25 cellular contexts compared by ENCODE assay signal in genomic region chr6:75551367-75551952, GRCh38. TPM values are rescaled to one million over a fixed set of nuclear protein-coding genes. Genes with fewer than 3 reads are reported as not detected.
A peak's percentile ranks its signal among the peaks of the same experiment; 100 is the strongest.
DNase-seq lines count a peak whose midpoint lies in the region; ATAC-seq, FAIRE-seq and TF ChIP-seq lines count a peak whose summit lies in the region.
"Had no signal": no experiment of that assay in that cellular context is flagged by ENCODE, and none has a peak within 500 bp of the region (broad histone marks: within the 10 kb centered on the region; RNA-seq: fewer than 3 reads in every experiment).

No MANE protein-coding gene starts in this region.

- no peak overlapping the region for H3K56ac ChIP-seq in H1 (replicated peaks; ENCODE audit: insufficient read length, low read depth, low read length)

- CTCF ChIA-PET in H1 (lab: Charles Lee; ENCODE audit: partially characterized antibody): interaction anchor here (1.7 kb wide), 2 partner anchors 12 to 254 kb away, joined by 3 to 4 read pairs; no protein-coding TSS in a partner anchor

- H3K9ac ChIP-seq in H1 (replicated peaks in 1 of 4; ENCODE audit: extremely low read depth in 1 of 4, low read depth in 3 of 4, low read length in 3 of 4): no peak overlapping the region

- H4K5ac ChIP-seq in H1 (ENCODE audit: insufficient read length, low read depth, low read length): no peak overlapping the region

- H3K79me2 ChIP-seq in H1 (ENCODE audit: control insufficient read depth in 1 of 2, insufficient read depth in 2 of 2, low read length in 2 of 2): no peaks in the 10 kb centered on the region

- no peak overlapping the region for H2BK12ac ChIP-seq in H1 (ENCODE audit: low read depth, low read length)

- no peak overlapping the region for H3K18ac ChIP-seq in H1 (ENCODE audit: extremely low read depth, low read length)

- POLR2A ChIA-PET in H1 (lab: Charles Lee; ENCODE audit: partially characterized antibody): interaction anchor here (0.5 to 1.7 kb wide), 2 partner anchors 9 to 51 kb away, joined by 3 to 5 read pairs; no protein-coding TSS in a partner anchor

- peak; percentile 61 for ATAC-seq in GM18511 (IDR thresholded peaks at IDR 0.05; ENCODE audit: unreplicated experiment)
- ATAC-seq in HG03432 (IDR thresholded peaks at IDR 0.05; ENCODE audit: unreplicated experiment): peak; percentile 51
- no peak for ATAC-seq in GM21737 (IDR thresholded peaks at IDR 0.05; ENCODE audit: unreplicated experiment)
- ATAC-seq: activated CD8-positive, alpha-beta T cell treated with anti-CD3 and anti-CD28 coated beads, Interleukin-2, amount 10 ng/mL, durations not matched to agents 7 days and 5 days; heart left ventricle had no signal

- no peak overlapping the region for H2BK15ac ChIP-seq in H1 (ENCODE audit: low read length)

- no peak overlapping the region for H2AFZ ChIP-seq in H1 (ENCODE audit: low read length)

- no peak overlapping the region for H2BK20ac ChIP-seq in H1 (ENCODE audit: low read length)

- no peak for TF ChIP-seq POLR2A in H1 (IDR thresholded peaks at IDR 0.05; ENCODE audit: control extremely low read depth in 1 of 2, low read depth in 2 of 2, low read length in 2 of 2)

- no peak for TF ChIP-seq EP300 in H1 (IDR thresholded peaks at IDR 0.05; ENCODE audit: borderline replicate concordance in 1 of 2, low read depth in 2 of 2, low read length in 2 of 2)

- TF ChIP-seq CTCF in GM20000 (IDR thresholded peaks at IDR 0.05; ENCODE audit: extremely low read depth, missing control alignments) (no peak), H1 (IDR thresholded peaks at IDR 0.05; ENCODE audit: control extremely low read depth in 1 of 3, insufficient read depth in 1 of 3, low read depth in 1 of 3, low read length in 3 of 3) (no peak)

- no peak overlapping the region for H3K14ac ChIP-seq in H1 (ENCODE audit: insufficient read length)

- no peaks in the 10 kb centered on the region for H3K79me1 ChIP-seq in H1 (ENCODE audit: low read depth, low read length)

- no peaks in the 10 kb centered on the region for H3K36me3 ChIP-seq in H1 (ENCODE audit: control insufficient read depth in 2 of 4, insufficient read depth in 4 of 4, low read length in 3 of 4)
- H3K36me3 ChIP-seq: heart left ventricle, SJSA1 had no signal

- no peak overlapping the region for H4K8ac ChIP-seq in H1 (ENCODE audit: extremely low read depth, insufficient read depth, low read length)

- no peak overlapping the region for H3K4ac ChIP-seq in H1 (replicated peaks; ENCODE audit: insufficient read length, low read depth, low read length)

- DNase-seq in GM20000 (ENCODE audit: low spot score): peak; percentile 11
- DNase-seq in H1 (ENCODE audit: low read depth in 1 of 2, low spot score in 2 of 2): no peak
- DNase-seq in COLO829 (ENCODE audit: low spot score): no peak
- DNase-seq in NCI-H526 treated with DMSO at 0.1 percent for 48 hours (lab: John Stamatoyannopoulos, UW): no peak
- DNase-seq in middle frontal gyrus (ENCODE audit: extremely low spot score, low spot score): no peak
- DNase-seq: activated CD4-positive, CD25-positive, alpha-beta regulatory T cell treated with anti-CD3 and anti-CD28 coated beads, Interleukin-2, amount 50 U/mL, for 72 hours; activated CD8-positive, alpha-beta T cell treated with anti-CD3 and anti-CD28 coated beads, Interleukin-2, amount 10 ng/mL, durations not matched to agents 7 days and 5 days; activated T-cell treated with anti-CD3 and anti-CD28 coated beads, Interleukin-2, amount 50 U/mL, for 24 hours; effector CD8-positive, alpha-beta T cell; EL; foreskin fibroblast; heart left ventricle; Kasumi-1; kidney glomerular epithelial cell; NCI-H1048; NCI-H187; NCI-H69; trophoblast cell had no signal

- H4K20me1 ChIP-seq in H1 (replicated peaks in 1 of 2; ENCODE audit: control insufficient read depth in 1 of 2, insufficient read depth in 2 of 2, low read length in 2 of 2): no peaks in the 10 kb centered on the region

- peak; percentile 48 for FAIRE-seq in H1 (lab: Jason Lieb, UNC)
- FAIRE-seq: D721Med had no signal

- no peaks in the 10 kb centered on the region for H3K27me3 ChIP-seq in H1 (replicated peaks in 1 of 4; ENCODE audit: control insufficient read depth in 3 of 4, extremely low read depth in 1 of 4, insufficient read depth in 3 of 4, low read length in 3 of 4)
- H3K27me3 ChIP-seq: heart left ventricle, SJSA1 had no signal

- TF ChIP-seq RAD21 in H1 (IDR thresholded peaks at IDR 0.05 in 1 of 2, conservative IDR thresholded peaks at IDR 0.05 in 1 of 2; ENCODE audit: low read depth in 2 of 2, low read length in 2 of 2): no peak

- no peaks in the 10 kb centered on the region for H3K23me2 ChIP-seq in H1 (ENCODE audit: low read depth, low read length)

- H4K91ac ChIP-seq in H1 (replicated peaks; ENCODE audit: insufficient read length, low read length): no peak overlapping the region

- H2BK120ac ChIP-seq in H1 (replicated peaks; ENCODE audit: low read depth, low read length): no peak overlapping the region

- peaks cover 0 to 3% (median 0%) of the 10 kb centered on the region in 4 experiments; a peak in 1 of 7 replicates for H3K4me1 ChIP-seq in H1 (replicated peaks in 1 of 4; ENCODE audit: control insufficient read depth in 3 of 4, insufficient read depth in 4 of 4, low read length in 3 of 4)
- H3K4me1 ChIP-seq: heart left ventricle had no signal

- WGBS in H1 (ENCODE audit: extremely low coverage in 1 of 2, insufficient coverage in 1 of 2, insufficient read length in 1 of 2, insufficient replicate concordance in 2 of 2, low coverage in 1 of 2, low lambda C conversion rate in 2 of 2, missing lambda C conversion rate in 1 of 2), 2 experiments: 89% methylated on average over 2 of the region's 2 CpGs; no CpG with 5 or more reads in 1 of the 2 experiments

- H3K23ac ChIP-seq in H1 (ENCODE audit: insufficient read length): no peak overlapping the region

- no peak overlapping the region for H3K4me2 ChIP-seq in H1 (ENCODE audit: insufficient read depth in 1 of 2, low read depth in 2 of 2, low read length in 2 of 2)

- no peak overlapping the region for H2BK5ac ChIP-seq in H1 (ENCODE audit: low read depth, low read length)

- H2AK5ac ChIP-seq in H1 (ENCODE audit: low read depth, low read length): no peak overlapping the region

- H3K9me3 ChIP-seq in H1 (ENCODE audit: insufficient read depth in 2 of 2, low read depth in 1 of 2, low read length in 1 of 2): no peaks in the 10 kb centered on the region
- H3K9me3 ChIP-seq: heart left ventricle, SJSA1 had no signal

- no peak overlapping the region for H3K27ac ChIP-seq in H1 (ENCODE audit: low read depth, low read length)
- H3K27ac ChIP-seq: heart left ventricle, SJSA1 had no signal

- no peak overlapping the region for H3K4me3 ChIP-seq in H1 (ENCODE audit: extremely low read depth in 1 of 4, insufficient read depth in 2 of 4, low read depth in 3 of 4, low read length in 4 of 4)
- H3K4me3 ChIP-seq: heart left ventricle, SJSA1 had no signal

TF ChIP-seq in H1, 55 proteins besides CTCF, POLR2A, EP300 and RAD21:
- no peak for TF ChIP-seq BCL11A (IDR thresholded peaks at IDR 0.05; ENCODE audit: low read depth in 2 of 2, low read length in 2 of 2)
- no peak for TF ChIP-seq KDM5A (IDR thresholded peaks at IDR 0.05; ENCODE audit: low read length)
- no peak for TF ChIP-seq ATF2 (IDR thresholded peaks at IDR 0.05; ENCODE audit: low read length)
- no peak for TF ChIP-seq TAF1 (IDR thresholded peaks at IDR 0.05; ENCODE audit: low read depth, low read length)
- no peak for TF ChIP-seq JUND (IDR thresholded peaks at IDR 0.05; ENCODE audit: low read length)
- no peak for TF ChIP-seq ASH2L (IDR thresholded peaks at IDR 0.05; ENCODE audit: low read length)
- TF ChIP-seq HDAC6 (IDR thresholded peaks at IDR 0.05; ENCODE audit: low read depth, low read length): no peak

RNA-seq across cellular contexts. Expression of gene SENP6, which starts 50.2 kb away (rescaled TPM):
- 94.7 and 103 TPM in 2 replicates for total RNA-seq in H1 (2021; fragmentation: NEBNext Ultra II Directional; extraction: Animal tissue kit (Norgen Biotek cat#: 25700))
- polyA plus RNA-seq in H1 (2011; rRNA removed): 10.8 and 13.8 TPM in 2 replicates
- 29.0 TPM for polyA plus RNA-seq in H1 (2011; cell fraction: cytosol; rRNA removed)
- polyA plus RNA-seq in H1 (2011; cell fraction: nucleus; rRNA removed): 22.2 TPM
- 27.1 to 55.9 TPM (median 32.5 TPM) in 4 replicates for polyA plus RNA-seq in H1 (2012, experiment 1 of 2)
- polyA plus RNA-seq in H1 (2012, experiment 2 of 2): 2.4 TPM
- polyA plus RNA-seq in H1 (2013, experiment 1 of 2): 66.5 TPM
- polyA plus RNA-seq in H1 (2013, experiment 2 of 2): 61.4 TPM
- polyA minus RNA-seq in H1 (2011; rRNA and poly(A)+ RNA removed): 20.1 and 30.2 TPM in 2 replicates
- 35.5 TPM for polyA minus RNA-seq in H1 (2011; cell fraction: cytosol; rRNA and poly(A)+ RNA removed)
- 117 TPM for polyA minus RNA-seq in H1 (2011; cell fraction: nucleus; rRNA and poly(A)+ RNA removed)

RNA-seq across cellular contexts. Expression of gene FILIP1, which starts 57.9 kb away (rescaled TPM):
- total RNA-seq in H1 (2021; fragmentation: NEBNext Ultra II Directional; extraction: Animal tissue kit (Norgen Biotek cat#: 25700)): 5.0 and 5.7 TPM in 2 replicates
- 2.0 and 2.4 TPM in 2 replicates for polyA plus RNA-seq in H1 (2011; rRNA removed)
- polyA plus RNA-seq in H1 (2011; cell fraction: cytosol; rRNA removed): 4.7 TPM
- 8.2 TPM for polyA plus RNA-seq in H1 (2011; cell fraction: nucleus; rRNA removed)
- polyA plus RNA-seq in H1 (2012, experiment 1 of 2): 2.8 to 4.3 TPM (median 4.0 TPM) in 4 replicates
- 0.10 TPM for polyA plus RNA-seq in H1 (2012, experiment 2 of 2)
- 5.2 TPM for polyA plus RNA-seq in H1 (2013, experiment 1 of 2)
- 4.2 TPM for polyA plus RNA-seq in H1 (2013, experiment 2 of 2)
- polyA minus RNA-seq in H1 (2011; rRNA and poly(A)+ RNA removed): 5.4 and 10.6 TPM in 2 replicates
- polyA minus RNA-seq in H1 (2011; cell fraction: cytosol; rRNA and poly(A)+ RNA removed): 3.6 TPM
- polyA minus RNA-seq in H1 (2011; cell fraction: nucleus; rRNA and poly(A)+ RNA removed): 13.5 TPM
- total RNA-seq: activated CD8-positive, alpha-beta T cell treated with anti-CD3 and anti-CD28 coated beads, Interleukin-2, amount 10 ng/mL, durations not matched to agents 7 days and 5 days; RPMI7951 had no signal
- polyA plus RNA-seq: CD14-positive monocyte had no signal
